26 cellular contexts compared by ENCODE assay signal in genomic region chr1:41218152-41218551, GRCh38.
"Had no signal": no experiment of that assay in that cellular context is flagged by ENCODE, and none has a peak within 500 bp of the region (broad histone marks: within the 10 kb centered on the region; RNA-seq: fewer than 3 reads in every experiment).

No MANE protein-coding gene starts in this region.

- DNase-seq: stimulated activated CD4-positive, alpha-beta T cell treated with anti-CD3 and anti-CD28 coated beads, Interleukin-2, amount 100 ng/mL, for 48 hours; stimulated activated CD4-positive, alpha-beta T cell treated with anti-CD3 and anti-CD28 coated beads, Interleukin-4, amount 100 ng/mL, for 1 hour; stimulated activated CD4-positive, alpha-beta T cell treated with anti-CD3 and anti-CD28 coated beads, Interleukin-4, amount 100 ng/mL, for 24 hours; stimulated activated CD4-positive, alpha-beta T cell treated with anti-CD3 and anti-CD28 coated beads, Interleukin-4, amount 100 ng/mL, for 4 hours; stimulated activated CD8-positive, alpha-beta memory T cell treated with anti-CD3 and anti-CD28 coated beads, Interleukin-4, amount 100 ng/mL, for 48 hours; stimulated activated naive B cell treated with anti-CD40 and anti-IgM and Interleukin-4, amounts not matched to agents 10 μg/mL and 1 μg/mL and 100 μg/mL, for 72 hours; stimulated activated naive CD4-positive, alpha-beta T cell; stimulated activated naive CD4-positive, alpha-beta T cell treated with Interleukin-2 at 50 U/mL for 16 hours; stimulated activated naive CD8-positive, alpha-beta T cell treated with anti-CD3 and anti-CD28 coated beads, Interleukin-15, amount 100 ng/mL, for 72 hours; stimulated activated naive CD8-positive, alpha-beta T cell treated with anti-CD3 and anti-CD28 coated beads, Interleukin-15, Interleukin-2, amounts not matched to agents 100 U/mL and 50 U/mL, for 24 hours; stomach; substantia nigra; testis; thyroid gland; tibial artery; transverse colon; upper lobe of left lung; upper lobe of right lung; uterus had no signal

- H3K27me3 ChIP-seq: stomach, suprapubic skin, testis, thyroid gland, tibial artery, tibial nerve, transverse colon, upper lobe of left lung, upper lobe of right lung, uterus, vagina had no signal

- H3K27ac ChIP-seq: stomach, suprapubic skin, testis, thoracic aorta, thyroid gland, tibial artery, tibial nerve, transverse colon, upper lobe of left lung, upper lobe of right lung, uterus, vagina had no signal

- H3K36me3 ChIP-seq: thoracic aorta, thyroid gland, transverse colon, upper lobe of right lung, uterus, vagina had no signal

- ATAC-seq: stimulated activated effector memory CD8-positive, alpha-beta T cell treated with anti-CD3 and anti-CD28 coated beads, Interleukin-12 subunit alpha, Interleukin-12 subunit beta, amount 100 ng/mL, for 72 hours; stimulated activated memory B cell treated with anti-CD40 and anti-IgM and Interleukin-4, amounts not matched to agents 10 μg/mL and 1 μg/mL and 100 μg/mL, for 72 hours; stimulated activated naive B cell treated with anti-CD40 and anti-IgM and Interleukin-4, amounts not matched to agents 10 μg/mL and 1 μg/mL and 100 μg/mL, for 72 hours; stimulated activated naive CD8-positive, alpha-beta T cell treated with anti-CD3 and anti-CD28 coated beads, Interleukin-15, amount 100 ng/mL, for 72 hours; stimulated activated naive CD8-positive, alpha-beta T cell treated with anti-CD3 and anti-CD28 coated beads, Interleukin-15, Interleukin-2, amounts not matched to agents 100 U/mL and 50 U/mL, for 24 hours; upper lobe of right lung had no signal

- FAIRE-seq: urothelium cell line had no signal

- H3K4me3 ChIP-seq: stomach, suprapubic skin, testis, thoracic aorta, thyroid gland, tibial artery, tibial nerve, transverse colon, upper lobe of left lung, upper lobe of right lung, uterus, vagina had no signal

- H3K4me1 ChIP-seq: testis, tibial artery had no signal

- H3K9me3 ChIP-seq: testis, thoracic aorta, thyroid gland, upper lobe of left lung, upper lobe of right lung, vagina had no signal
